ENCODE assay signal across 2 cellular contexts in genomic region chr1:3771108-3772026, GRCh38.
TF ChIP-seq lines count a peak whose summit lies in the region.

No MANE protein-coding gene starts in this region.

TF ChIP-seq in K562, 482 proteins besides CTCF, POLR2A, EP300 and RAD21 (continued from another document and continues in another):
- TF ChIP-seq, protein P1, sequence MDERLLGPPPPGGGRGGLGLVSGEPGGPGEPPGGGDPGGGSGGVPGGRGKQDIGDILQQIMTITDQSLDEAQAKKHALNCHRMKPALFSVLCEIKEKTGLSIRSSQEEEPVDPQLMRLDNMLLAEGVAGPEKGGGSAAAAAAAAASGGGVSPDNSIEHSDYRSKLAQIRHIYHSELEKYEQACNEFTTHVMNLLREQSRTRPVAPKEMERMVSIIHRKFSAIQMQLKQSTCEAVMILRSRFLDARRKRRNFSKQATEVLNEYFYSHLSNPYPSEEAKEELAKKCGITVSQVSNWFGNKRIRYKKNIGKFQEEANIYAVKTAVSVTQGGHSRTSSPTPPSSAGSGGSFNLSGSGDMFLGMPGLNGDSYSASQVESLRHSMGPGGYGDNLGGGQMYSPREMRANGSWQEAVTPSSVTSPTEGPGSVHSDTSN (CRISPR knock-in tag; IDR thresholded peaks at IDR 0.05; ENCODE audit: low read depth) = no peak
- TF ChIP-seq, protein P1 (tag; conservative IDR thresholded peaks at IDR 0.05; ENCODE audit: low read depth) = no peak
- TF ChIP-seq, protein P2, sequence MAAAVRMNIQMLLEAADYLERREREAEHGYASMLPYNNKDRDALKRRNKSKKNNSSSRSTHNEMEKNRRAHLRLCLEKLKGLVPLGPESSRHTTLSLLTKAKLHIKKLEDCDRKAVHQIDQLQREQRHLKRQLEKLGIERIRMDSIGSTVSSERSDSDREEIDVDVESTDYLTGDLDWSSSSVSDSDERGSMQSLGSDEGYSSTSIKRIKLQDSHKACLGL (CRISPR knock-in tag; IDR thresholded peaks at IDR 0.05; ENCODE audit: borderline replicate concordance, poor library complexity, severe bottlenecking) = no peak
- TF ChIP-seq STAG1 (CRISPR knock-in tag; IDR thresholded peaks at IDR 0.05; ENCODE audit: borderline replicate concordance) = no peak
- no peak for TF ChIP-seq ZBTB9 (CRISPR knock-in tag; IDR thresholded peaks at IDR 0.05)
- TF ChIP-seq, protein P3, sequence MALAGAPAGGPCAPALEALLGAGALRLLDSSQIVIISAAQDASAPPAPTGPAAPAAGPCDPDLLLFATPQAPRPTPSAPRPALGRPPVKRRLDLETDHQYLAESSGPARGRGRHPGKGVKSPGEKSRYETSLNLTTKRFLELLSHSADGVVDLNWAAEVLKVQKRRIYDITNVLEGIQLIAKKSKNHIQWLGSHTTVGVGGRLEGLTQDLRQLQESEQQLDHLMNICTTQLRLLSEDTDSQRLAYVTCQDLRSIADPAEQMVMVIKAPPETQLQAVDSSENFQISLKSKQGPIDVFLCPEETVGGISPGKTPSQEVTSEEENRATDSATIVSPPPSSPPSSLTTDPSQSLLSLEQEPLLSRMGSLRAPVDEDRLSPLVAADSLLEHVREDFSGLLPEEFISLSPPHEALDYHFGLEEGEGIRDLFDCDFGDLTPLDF (CRISPR knock-in tag; IDR thresholded peaks at IDR 0.05) = no peak
- no peak for TF ChIP-seq CREB3L1 (IDR thresholded peaks at IDR 0.05; ENCODE audit: borderline replicate concordance, low read depth)
- no peak for TF ChIP-seq POLR2AphosphoS5 (IDR thresholded peaks at IDR 0.05; ENCODE audit: control insufficient read depth, insufficient read depth, low read depth, low read length)
- TF ChIP-seq ZNF717 (CRISPR knock-in tag; IDR thresholded peaks at IDR 0.05) = no peak
- TF ChIP-seq ZKSCAN8 (CRISPR knock-in tag; IDR thresholded peaks at IDR 0.05) = no peak
- no peak for TF ChIP-seq PREB (CRISPR knock-in tag; IDR thresholded peaks at IDR 0.05)
- no peak for TF ChIP-seq ZNF551 (CRISPR knock-in tag; IDR thresholded peaks at IDR 0.05)
- TF ChIP-seq NFYB (IDR thresholded peaks at IDR 0.05; ENCODE audit: extremely low read depth, insufficient read length) = no peak
- TF ChIP-seq NFRKB (IDR thresholded peaks at IDR 0.05; ENCODE audit: low read depth) = no peak
- TF ChIP-seq PCBP1 (IDR thresholded peaks at IDR 0.05; ENCODE audit: low read depth, low read length, poor library complexity, severe bottlenecking) = peak; percentile 3
- TF ChIP-seq ZFP1 (CRISPR knock-in tag; IDR thresholded peaks at IDR 0.05) = no peak
- no peak for TF ChIP-seq DDX20 (tag; IDR thresholded peaks at IDR 0.05; ENCODE audit: low read depth)
- peak in 1 of 2 experiments; percentile 31 for TF ChIP-seq E2F6 (IDR thresholded peaks at IDR 0.05; ENCODE audit: borderline replicate concordance in 1 of 2, extremely low read depth in 1 of 2, insufficient read depth in 1 of 2, insufficient read length in 1 of 2, low read depth in 1 of 2, low read length in 1 of 2, poor library complexity in 1 of 2, severe bottlenecking in 1 of 2)
- no peak for TF ChIP-seq ZNF699 (CRISPR knock-in tag; IDR thresholded peaks at IDR 0.05; ENCODE audit: insufficient replicate concordance)
- no peak for TF ChIP-seq ZEB2 (IDR thresholded peaks at IDR 0.05)
- TF ChIP-seq TCF7L2 (IDR thresholded peaks at IDR 0.05; ENCODE audit: low read depth, low read length) = no peak
- TF ChIP-seq SRSF1 (IDR thresholded peaks at IDR 0.05; ENCODE audit: low read depth, low read length) = no peak

TF ChIP-seq in HepG2, 621 proteins besides CTCF, POLR2A, EP300 and RAD21 (continued from another document and continues in another):
- TF ChIP-seq AHDC1 (CRISPR knock-in tag; IDR thresholded peaks at IDR 0.05; ENCODE audit: borderline replicate concordance) (no peak), SP140L (CRISPR knock-in tag; IDR thresholded peaks at IDR 0.05; ENCODE audit: borderline replicate concordance) (no peak), NR2F1 (CRISPR knock-in tag; IDR thresholded peaks at IDR 0.05) (no peak), KAT7 (CRISPR knock-in tag; IDR thresholded peaks at IDR 0.05; ENCODE audit: borderline replicate concordance) (no peak), SALL2 (CRISPR knock-in tag; IDR thresholded peaks at IDR 0.05) (peak; percentile 66), SMARCE1 (IDR thresholded peaks at IDR 0.05; ENCODE audit: borderline replicate concordance) (no peak), FOXJ3 (CRISPR knock-in tag; IDR thresholded peaks at IDR 0.05; ENCODE audit: borderline replicate concordance) (no peak), ZMYM4 (CRISPR knock-in tag; IDR thresholded peaks at IDR 0.05) (no peak), HOXA7 (CRISPR knock-in tag; IDR thresholded peaks at IDR 0.05) (no peak), SIN3A (IDR thresholded peaks at IDR 0.05; ENCODE audit: borderline replicate concordance, low read depth, low read length) (no peak), ZNF746 (CRISPR knock-in tag; IDR thresholded peaks at IDR 0.05) (no peak), CEBPB (IDR thresholded peaks at IDR 0.05; ENCODE audit: borderline replicate concordance, low read depth, low read length) (no peak), TEF (CRISPR knock-in tag; IDR thresholded peaks at IDR 0.05) (no peak), PPARG (CRISPR knock-in tag; conservative IDR thresholded peaks at IDR 0.05) (no peak), MIER3 (CRISPR knock-in tag; IDR thresholded peaks at IDR 0.05; ENCODE audit: borderline replicate concordance) (no peak), ZNF3 (CRISPR knock-in tag; IDR thresholded peaks at IDR 0.05) (no peak)
- TF ChIP-seq, protein P4, sequence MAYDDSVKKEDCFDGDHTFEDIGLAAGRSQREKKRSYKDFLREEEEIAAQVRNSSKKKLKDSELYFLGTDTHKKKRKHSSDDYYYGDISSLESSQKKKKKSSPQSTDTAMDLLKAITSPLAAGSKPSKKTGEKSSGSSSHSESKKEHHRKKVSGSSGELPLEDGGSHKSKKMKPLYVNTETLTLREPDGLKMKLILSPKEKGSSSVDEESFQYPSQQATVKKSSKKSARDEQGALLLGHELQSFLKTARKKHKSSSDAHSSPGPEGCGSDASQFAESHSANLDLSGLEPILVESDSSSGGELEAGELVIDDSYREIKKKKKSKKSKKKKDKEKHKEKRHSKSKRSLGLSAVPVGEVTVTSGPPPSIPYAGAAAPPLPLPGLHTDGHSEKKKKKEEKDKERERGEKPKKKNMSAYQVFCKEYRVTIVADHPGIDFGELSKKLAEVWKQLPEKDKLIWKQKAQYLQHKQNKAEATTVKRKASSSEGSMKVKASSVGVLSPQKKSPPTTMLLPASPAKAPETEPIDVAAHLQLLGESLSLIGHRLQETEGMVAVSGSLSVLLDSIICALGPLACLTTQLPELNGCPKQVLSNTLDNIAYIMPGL (CRISPR knock-in tag; IDR thresholded peaks at IDR 0.05; ENCODE audit: borderline replicate concordance in 1 of 2, low read depth in 1 of 2) = peak in 1 of 2 experiments; percentile 19; a peak in 1 of 4 replicates
- TF ChIP-seq, protein P5, sequence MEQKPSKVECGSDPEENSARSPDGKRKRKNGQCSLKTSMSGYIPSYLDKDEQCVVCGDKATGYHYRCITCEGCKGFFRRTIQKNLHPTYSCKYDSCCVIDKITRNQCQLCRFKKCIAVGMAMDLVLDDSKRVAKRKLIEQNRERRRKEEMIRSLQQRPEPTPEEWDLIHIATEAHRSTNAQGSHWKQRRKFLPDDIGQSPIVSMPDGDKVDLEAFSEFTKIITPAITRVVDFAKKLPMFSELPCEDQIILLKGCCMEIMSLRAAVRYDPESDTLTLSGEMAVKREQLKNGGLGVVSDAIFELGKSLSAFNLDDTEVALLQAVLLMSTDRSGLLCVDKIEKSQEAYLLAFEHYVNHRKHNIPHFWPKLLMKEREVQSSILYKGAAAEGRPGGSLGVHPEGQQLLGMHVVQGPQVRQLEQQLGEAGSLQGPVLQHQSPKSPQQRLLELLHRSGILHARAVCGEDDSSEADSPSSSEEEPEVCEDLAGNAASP (CRISPR knock-in tag; IDR thresholded peaks at IDR 0.05; ENCODE audit: borderline replicate concordance) = peak; percentile 39; the same call in 1 of the 2 replicates
- TF ChIP-seq, protein P6, sequence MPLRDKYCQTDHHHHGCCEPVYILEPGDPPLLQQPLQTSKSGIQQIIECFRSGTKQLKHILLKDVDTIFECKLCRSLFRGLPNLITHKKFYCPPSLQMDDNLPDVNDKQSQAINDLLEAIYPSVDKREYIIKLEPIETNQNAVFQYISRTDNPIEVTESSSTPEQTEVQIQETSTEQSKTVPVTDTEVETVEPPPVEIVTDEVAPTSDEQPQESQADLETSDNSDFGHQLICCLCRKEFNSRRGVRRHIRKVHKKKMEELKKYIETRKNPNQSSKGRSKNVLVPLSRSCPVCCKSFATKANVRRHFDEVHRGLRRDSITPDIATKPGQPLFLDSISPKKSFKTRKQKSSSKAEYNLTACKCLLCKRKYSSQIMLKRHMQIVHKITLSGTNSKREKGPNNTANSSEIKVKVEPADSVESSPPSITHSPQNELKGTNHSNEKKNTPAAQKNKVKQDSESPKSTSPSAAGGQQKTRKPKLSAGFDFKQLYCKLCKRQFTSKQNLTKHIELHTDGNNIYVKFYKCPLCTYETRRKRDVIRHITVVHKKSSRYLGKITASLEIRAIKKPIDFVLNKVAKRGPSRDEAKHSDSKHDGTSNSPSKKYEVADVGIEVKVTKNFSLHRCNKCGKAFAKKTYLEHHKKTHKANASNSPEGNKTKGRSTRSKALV (CRISPR knock-in tag; IDR thresholded peaks at IDR 0.05) = peak; percentile 71; the same call in 1 of the 2 replicates
- TF ChIP-seq, protein P7, sequence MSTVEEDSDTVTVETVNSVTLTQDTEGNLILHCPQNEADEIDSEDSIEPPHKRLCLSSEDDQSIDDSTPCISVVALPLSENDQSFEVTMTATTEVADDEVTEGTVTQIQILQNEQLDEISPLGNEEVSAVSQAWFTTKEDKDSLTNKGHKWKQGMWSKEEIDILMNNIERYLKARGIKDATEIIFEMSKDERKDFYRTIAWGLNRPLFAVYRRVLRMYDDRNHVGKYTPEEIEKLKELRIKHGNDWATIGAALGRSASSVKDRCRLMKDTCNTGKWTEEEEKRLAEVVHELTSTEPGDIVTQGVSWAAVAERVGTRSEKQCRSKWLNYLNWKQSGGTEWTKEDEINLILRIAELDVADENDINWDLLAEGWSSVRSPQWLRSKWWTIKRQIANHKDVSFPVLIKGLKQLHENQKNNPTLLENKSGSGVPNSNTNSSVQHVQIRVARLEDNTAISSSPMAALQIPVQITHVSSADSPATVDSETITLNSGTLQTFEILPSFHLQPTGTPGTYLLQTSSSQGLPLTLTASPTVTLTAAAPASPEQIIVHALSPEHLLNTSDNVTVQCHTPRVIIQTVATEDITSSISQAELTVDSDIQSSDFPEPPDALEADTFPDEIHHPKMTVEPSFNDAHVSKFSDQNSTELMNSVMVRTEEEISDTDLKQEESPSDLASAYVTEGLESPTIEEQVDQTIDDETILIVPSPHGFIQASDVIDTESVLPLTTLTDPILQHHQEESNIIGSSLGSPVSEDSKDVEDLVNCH (CRISPR knock-in tag; IDR thresholded peaks at IDR 0.05) = no peak
- TF ChIP-seq, protein P8, sequence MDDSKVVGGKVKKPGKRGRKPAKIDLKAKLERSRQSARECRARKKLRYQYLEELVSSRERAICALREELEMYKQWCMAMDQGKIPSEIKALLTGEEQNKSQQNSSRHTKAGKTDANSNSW (CRISPR knock-in tag; IDR thresholded peaks at IDR 0.05; ENCODE audit: borderline replicate concordance) = no peak
